ENCODE assay signal across 7 cellular contexts in genomic region chr2:225008935-225009334, GRCh38. TPM values are rescaled to one million over a fixed set of nuclear protein-coding genes. Genes with fewer than 3 reads are reported as not detected.
DNase-seq lines count a peak whose midpoint lies in the region; ATAC-seq and TF ChIP-seq lines count a peak whose summit lies in the region.

No MANE protein-coding gene starts in this region.

- H3K27me3 Mint-ChIP-seq in WTC11 (ENCODE audit: low read depth) (no peaks in the 10 kb centered on the region), memory B cell (no peaks in the 10 kb centered on the region)

- H3K4me3 Mint-ChIP-seq in WTC11 = no peak overlapping the region
- no peak overlapping the region for H3K4me3 Mint-ChIP-seq in memory B cell

- peak; percentile 23 for DNase-seq in ELF-1 (ENCODE audit: low read depth, low spot score)
- DNase-seq in HEK293T (ENCODE audit: extremely low spot score) = peak; percentile 30
- DNase-seq in WTC11 (ENCODE audit: low spot score) = peak; percentile 59
- DNase-seq in memory B cell (ENCODE audit: low spot score in 2 of 2) = no peak
- no peak for DNase-seq in stimulated activated CD4-positive, alpha-beta T cell treated with anti-CD3 and anti-CD28 coated beads, Interleukin-12 subunit alpha, Interleukin-12 subunit beta, amount 100 ng/mL, for 4 hours
- no peak for DNase-seq in central memory CD4-positive, alpha-beta T cell
- no peak for DNase-seq in COR-L47 (lab: John Stamatoyannopoulos, UW)

- H3K27ac Mint-ChIP-seq in WTC11 (no peak overlapping the region), memory B cell (peak overlapping the region; percentile 65)

- CTCF ChIA-PET in HEK293T (lab: Yijun Ruan, JAX) = interaction anchor here (0.6 to 0.7 kb wide), 2 partner anchors 230 to 651 kb away, joined by 3 to 5 read pairs; no protein-coding TSS in a partner anchor
- CTCF ChIA-PET in WTC11 (lab: Charles Lee) = interaction anchor here (0.6 to 1.5 kb wide), 6 partner anchors 12 to 305 kb away, joined by 3 to 5 read pairs (median 4); no protein-coding TSS in a partner anchor

- peak; percentile 52 for TF ChIP-seq CTCF in WTC11 (IDR thresholded peaks at IDR 0.05)

- peak; percentile 85 for ATAC-seq in WTC11
- ATAC-seq in memory B cell (ENCODE audit: low read depth) = peak; percentile 37

- POLR2A ChIA-PET in HEK293T (lab: Yijun Ruan, JAX) = no interaction called here
- POLR2A ChIA-PET in WTC11 (lab: Charles Lee) = no interaction called here

- H3K4me1 Mint-ChIP-seq in WTC11 (peaks cover 47% of the 10 kb centered on the region), memory B cell (peaks cover 28% of the 10 kb centered on the region)

- H3K9me3 Mint-ChIP-seq in WTC11 = no peaks in the 10 kb centered on the region
- H3K9me3 Mint-ChIP-seq in memory B cell = no peaks in the 10 kb centered on the region

- no peaks in the 10 kb centered on the region for H3K36me3 Mint-ChIP-seq in WTC11
- peaks cover 3% of the 10 kb centered on the region for H3K36me3 Mint-ChIP-seq in memory B cell

TF ChIP-seq in HEK293T, 16 proteins besides CTCF, POLR2A, EP300 and RAD21:
- TF ChIP-seq LEF1 (IDR thresholded peaks at IDR 0.05; ENCODE audit: borderline replicate concordance) (no peak), NFRKB (IDR thresholded peaks at IDR 0.05) (no peak), FOXA1 (IDR thresholded peaks at IDR 0.05) (no peak), FOXK2 (IDR thresholded peaks at IDR 0.05) (no peak)

TF ChIP-seq in WTC11, 78 proteins besides CTCF, POLR2A, EP300 and RAD21:
- no peak for TF ChIP-seq AR (CRISPR knock-in tag; IDR thresholded peaks at IDR 0.05)
- no peak for TF ChIP-seq ZNF232 (CRISPR knock-in tag; IDR thresholded peaks at IDR 0.05)
- TF ChIP-seq NR3C1 (CRISPR knock-in tag; conservative IDR thresholded peaks at IDR 0.05; ENCODE audit: low read depth) = no peak
- TF ChIP-seq FOXK1 (CRISPR knock-in tag; IDR thresholded peaks at IDR 0.05) = no peak
- no peak for TF ChIP-seq MXD4 (CRISPR knock-in tag; IDR thresholded peaks at IDR 0.05; ENCODE audit: borderline replicate concordance)
- no peak for TF ChIP-seq JUN (CRISPR knock-in tag; IDR thresholded peaks at IDR 0.05)
- TF ChIP-seq FOXP1 (CRISPR knock-in tag; IDR thresholded peaks at IDR 0.05; ENCODE audit: borderline replicate concordance) = no peak
- no peak for TF ChIP-seq ZSCAN18 (CRISPR knock-in tag; IDR thresholded peaks at IDR 0.05)
- TF ChIP-seq SMAD4 (CRISPR knock-in tag; IDR thresholded peaks at IDR 0.05) = no peak
- no peak for TF ChIP-seq GABPB1 (CRISPR knock-in tag; IDR thresholded peaks at IDR 0.05)
- no peak for TF ChIP-seq EMX1 (CRISPR knock-in tag; IDR thresholded peaks at IDR 0.05)
- TF ChIP-seq CREM (CRISPR knock-in tag; IDR thresholded peaks at IDR 0.05) = no peak
- no peak for TF ChIP-seq SOX15 (CRISPR knock-in tag; IDR thresholded peaks at IDR 0.05)
- TF ChIP-seq ZNF317 (CRISPR knock-in tag; IDR thresholded peaks at IDR 0.05; ENCODE audit: borderline replicate concordance, low read depth) = no peak

RNA-seq across cellular contexts. Expression of gene DOCK10, which starts 33.3 kb away (rescaled TPM):
- 0.76 to 2.9 TPM (median 1.6 TPM) in 3 replicates for total RNA-seq in WTC11 (2021)

Comparison
In these comparisons a context has a peak if more than half of its experiments do, and no peak if none do; other contexts are left out.
1. DNase-seq: peak in ELF-1 (single experiment), HEK293T (single experiment) and WTC11 (single experiment); none in memory B cell (0 of 2), stimulated activated CD4-positive, alpha-beta T cell treated with anti-CD3 and anti-CD28 coated beads, Interleukin-12 subunit alpha, Interleukin-12 subunit beta, amount 100 ng/mL, for 4 hours (single experiment), central memory CD4-positive, alpha-beta T cell (single experiment) and COR-L47 (single experiment).